1 cellular context compared by ENCODE assay signal in the genomic region with DNA sequence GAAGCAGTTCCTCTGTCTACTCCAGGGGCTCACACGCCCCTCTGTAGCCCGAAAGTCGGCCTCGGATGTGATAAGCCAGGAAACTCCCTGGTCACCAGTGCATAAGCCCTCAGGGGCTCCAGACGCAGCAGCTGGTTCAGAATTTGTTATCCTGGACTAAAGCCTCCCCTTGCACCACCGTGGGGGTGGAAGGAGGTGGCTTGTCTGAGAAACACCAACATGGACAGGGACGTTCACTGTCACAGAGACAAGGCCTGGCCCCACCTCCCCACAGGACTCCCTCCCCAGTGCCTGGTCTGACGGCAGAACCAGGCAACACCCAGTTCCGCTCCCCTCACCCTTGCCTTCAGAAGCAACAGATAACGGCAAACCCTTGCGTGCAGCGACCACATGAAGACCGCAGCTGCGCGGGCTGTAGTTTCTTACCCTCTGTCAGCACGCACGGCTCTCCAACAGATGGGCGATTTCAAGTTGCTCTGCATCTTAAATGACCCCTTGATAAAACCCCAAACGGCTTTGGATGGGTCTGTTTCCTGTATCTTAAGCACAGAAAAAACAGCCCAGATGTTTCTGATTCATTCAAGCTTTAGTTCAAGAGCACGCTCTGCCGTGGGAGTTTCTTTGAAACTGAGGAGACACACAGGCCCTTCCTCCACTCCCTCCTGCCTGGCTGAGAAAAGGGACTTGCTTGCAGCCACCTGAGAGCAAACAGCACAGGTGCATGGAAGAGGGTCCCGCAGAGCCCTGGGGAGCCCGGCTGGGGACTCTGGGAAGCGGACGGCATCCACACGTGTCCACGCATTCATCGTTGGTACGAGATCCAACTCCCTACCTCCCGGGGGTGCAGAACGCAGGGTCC.
TF ChIP-seq lines count a peak whose summit lies in the region.

No MANE protein-coding gene starts in this region.

TF ChIP-seq in K562, 482 proteins besides CTCF, POLR2A, EP300 and RAD21 (continued from another document and continues in another):
- TF ChIP-seq MYNN (IDR thresholded peaks at IDR 0.05) (0 out of 2 replicates have a peak, but pooled peaks have one; percentile 16), MYNN (CRISPR knock-in tag; IDR thresholded peaks at IDR 0.05) (no peak), PRMT5 (CRISPR knock-in tag; IDR thresholded peaks at IDR 0.05) (no peak), SMAD3 (CRISPR knock-in tag; conservative IDR thresholded peaks at IDR 0.05) (no peak), USF1 (CRISPR knock-in tag; IDR thresholded peaks at IDR 0.05) (no peak), KDM4B (IDR thresholded peaks at IDR 0.05; ENCODE audit: borderline replicate concordance in 2 of 2, low read depth in 1 of 2) (no peak), SRSF9 (IDR thresholded peaks at IDR 0.05; ENCODE audit: borderline replicate concordance, low read depth, low read length) (no peak), HNRNPLL (IDR thresholded peaks at IDR 0.05; ENCODE audit: low read depth, low read length, poor library complexity, severe bottlenecking) (no peak), RBM15 (IDR thresholded peaks at IDR 0.05; ENCODE audit: insufficient read depth, low read length) (no peak), ZNF384 (IDR thresholded peaks at IDR 0.05; ENCODE audit: low read depth, low read length) (no peak), ETV1 (tag; conservative IDR thresholded peaks at IDR 0.05; ENCODE audit: low read depth) (peak; percentile 75), KHSRP (IDR thresholded peaks at IDR 0.05) (no peak), IRF9 (tag; IDR thresholded peaks at IDR 0.05) (no peak), ZNF197 (CRISPR knock-in tag; IDR thresholded peaks at IDR 0.05; ENCODE audit: low read depth) (no peak; the same call in 1 of the 2 replicates), KDM5B (IDR thresholded peaks at IDR 0.05; ENCODE audit: insufficient replicate concordance, low read depth, low read length) (no peak), ZNF121 (CRISPR knock-in tag; conservative IDR thresholded peaks at IDR 0.05) (no peak), SPI1 (IDR thresholded peaks at IDR 0.05; ENCODE audit: borderline replicate concordance, low read depth, low read length) (peak; percentile 76), ASH1L (IDR thresholded peaks at IDR 0.05; ENCODE audit: borderline replicate concordance, low read depth, partially characterized antibody) (no peak), ZNF3 (CRISPR knock-in tag; IDR thresholded peaks at IDR 0.05) (no peak), YBX1 (IDR thresholded peaks at IDR 0.05) (no peak), ZNF239 (CRISPR knock-in tag; IDR thresholded peaks at IDR 0.05) (no peak), ATF1 (CRISPR knock-in tag; IDR thresholded peaks at IDR 0.05) (no peak), ATF1 (tag; IDR thresholded peaks at IDR 0.05) (peak; percentile 65), XRCC4 (IDR thresholded peaks at IDR 0.05; ENCODE audit: extremely low read depth, insufficient read depth, insufficient read length) (no peak), SNRNP70 (optimal IDR thresholded peaks at IDR 0.05; ENCODE audit: low read depth, low read length) (no peak), ARID1B (IDR thresholded peaks at IDR 0.05) (peak; percentile 60; the same call in 1 of the 2 replicates)
- TF ChIP-seq, protein P1, sequence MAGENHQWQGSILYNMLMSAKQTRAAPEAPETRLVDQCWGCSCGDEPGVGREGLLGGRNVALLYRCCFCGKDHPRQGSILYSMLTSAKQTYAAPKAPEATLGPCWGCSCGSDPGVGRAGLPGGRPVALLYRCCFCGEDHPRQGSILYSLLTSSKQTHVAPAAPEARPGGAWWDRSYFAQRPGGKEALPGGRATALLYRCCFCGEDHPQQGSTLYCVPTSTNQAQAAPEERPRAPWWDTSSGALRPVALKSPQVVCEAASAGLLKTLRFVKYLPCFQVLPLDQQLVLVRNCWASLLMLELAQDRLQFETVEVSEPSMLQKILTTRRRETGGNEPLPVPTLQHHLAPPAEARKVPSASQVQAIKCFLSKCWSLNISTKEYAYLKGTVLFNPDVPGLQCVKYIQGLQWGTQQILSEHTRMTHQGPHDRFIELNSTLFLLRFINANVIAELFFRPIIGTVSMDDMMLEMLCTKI (IDR thresholded peaks at IDR 0.05; ENCODE audit: partially characterized antibody): no peak
- TF ChIP-seq, protein P2, sequence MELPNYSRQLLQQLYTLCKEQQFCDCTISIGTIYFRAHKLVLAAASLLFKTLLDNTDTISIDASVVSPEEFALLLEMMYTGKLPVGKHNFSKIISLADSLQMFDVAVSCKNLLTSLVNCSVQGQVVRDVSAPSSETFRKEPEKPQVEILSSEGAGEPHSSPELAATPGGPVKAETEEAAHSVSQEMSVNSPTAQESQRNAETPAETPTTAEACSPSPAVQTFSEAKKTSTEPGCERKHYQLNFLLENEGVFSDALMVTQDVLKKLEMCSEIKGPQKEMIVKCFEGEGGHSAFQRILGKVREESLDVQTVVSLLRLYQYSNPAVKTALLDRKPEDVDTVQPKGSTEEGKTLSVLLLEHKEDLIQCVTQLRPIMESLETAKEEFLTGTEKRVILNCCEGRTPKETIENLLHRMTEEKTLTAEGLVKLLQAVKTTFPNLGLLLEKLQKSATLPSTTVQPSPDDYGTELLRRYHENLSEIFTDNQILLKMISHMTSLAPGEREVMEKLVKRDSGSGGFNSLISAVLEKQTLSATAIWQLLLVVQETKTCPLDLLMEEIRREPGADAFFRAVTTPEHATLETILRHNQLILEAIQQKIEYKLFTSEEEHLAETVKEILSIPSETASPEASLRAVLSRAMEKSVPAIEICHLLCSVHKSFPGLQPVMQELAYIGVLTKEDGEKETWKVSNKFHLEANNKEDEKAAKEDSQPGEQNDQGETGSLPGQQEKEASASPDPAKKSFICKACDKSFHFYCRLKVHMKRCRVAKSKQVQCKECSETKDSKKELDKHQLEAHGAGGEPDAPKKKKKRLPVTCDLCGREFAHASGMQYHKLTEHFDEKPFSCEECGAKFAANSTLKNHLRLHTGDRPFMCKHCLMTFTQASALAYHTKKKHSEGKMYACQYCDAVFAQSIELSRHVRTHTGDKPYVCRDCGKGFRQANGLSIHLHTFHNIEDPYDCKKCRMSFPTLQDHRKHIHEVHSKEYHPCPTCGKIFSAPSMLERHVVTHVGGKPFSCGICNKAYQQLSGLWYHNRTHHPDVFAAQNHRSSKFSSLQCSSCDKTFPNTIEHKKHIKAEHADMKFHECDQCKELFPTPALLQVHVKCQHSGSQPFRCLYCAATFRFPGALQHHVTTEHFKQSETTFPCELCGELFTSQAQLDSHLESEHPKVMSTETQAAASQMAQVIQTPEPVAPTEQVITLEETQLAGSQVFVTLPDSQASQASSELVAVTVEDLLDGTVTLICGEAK (IDR thresholded peaks at IDR 0.05): 0 out of 2 replicates have a peak, but pooled peaks have one; percentile 18
- TF ChIP-seq, protein P2 (CRISPR knock-in tag; IDR thresholded peaks at IDR 0.05): no peak
- TF ChIP-seq, protein P3, sequence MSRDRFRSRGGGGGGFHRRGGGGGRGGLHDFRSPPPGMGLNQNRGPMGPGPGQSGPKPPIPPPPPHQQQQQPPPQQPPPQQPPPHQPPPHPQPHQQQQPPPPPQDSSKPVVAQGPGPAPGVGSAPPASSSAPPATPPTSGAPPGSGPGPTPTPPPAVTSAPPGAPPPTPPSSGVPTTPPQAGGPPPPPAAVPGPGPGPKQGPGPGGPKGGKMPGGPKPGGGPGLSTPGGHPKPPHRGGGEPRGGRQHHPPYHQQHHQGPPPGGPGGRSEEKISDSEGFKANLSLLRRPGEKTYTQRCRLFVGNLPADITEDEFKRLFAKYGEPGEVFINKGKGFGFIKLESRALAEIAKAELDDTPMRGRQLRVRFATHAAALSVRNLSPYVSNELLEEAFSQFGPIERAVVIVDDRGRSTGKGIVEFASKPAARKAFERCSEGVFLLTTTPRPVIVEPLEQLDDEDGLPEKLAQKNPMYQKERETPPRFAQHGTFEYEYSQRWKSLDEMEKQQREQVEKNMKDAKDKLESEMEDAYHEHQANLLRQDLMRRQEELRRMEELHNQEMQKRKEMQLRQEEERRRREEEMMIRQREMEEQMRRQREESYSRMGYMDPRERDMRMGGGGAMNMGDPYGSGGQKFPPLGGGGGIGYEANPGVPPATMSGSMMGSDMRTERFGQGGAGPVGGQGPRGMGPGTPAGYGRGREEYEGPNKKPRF (IDR thresholded peaks at IDR 0.05; ENCODE audit: low read depth, low read length): no peak
- TF ChIP-seq, protein P4, sequence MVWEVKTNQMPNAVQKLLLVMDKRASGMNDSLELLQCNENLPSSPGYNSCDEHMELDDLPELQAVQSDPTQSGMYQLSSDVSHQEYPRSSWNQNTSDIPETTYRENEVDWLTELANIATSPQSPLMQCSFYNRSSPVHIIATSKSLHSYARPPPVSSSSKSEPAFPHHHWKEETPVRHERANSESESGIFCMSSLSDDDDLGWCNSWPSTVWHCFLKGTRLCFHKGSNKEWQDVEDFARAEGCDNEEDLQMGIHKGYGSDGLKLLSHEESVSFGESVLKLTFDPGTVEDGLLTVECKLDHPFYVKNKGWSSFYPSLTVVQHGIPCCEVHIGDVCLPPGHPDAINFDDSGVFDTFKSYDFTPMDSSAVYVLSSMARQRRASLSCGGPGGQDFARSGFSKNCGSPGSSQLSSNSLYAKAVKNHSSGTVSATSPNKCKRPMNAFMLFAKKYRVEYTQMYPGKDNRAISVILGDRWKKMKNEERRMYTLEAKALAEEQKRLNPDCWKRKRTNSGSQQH (CRISPR knock-in tag; IDR thresholded peaks at IDR 0.05): no peak
- TF ChIP-seq, protein P5, sequence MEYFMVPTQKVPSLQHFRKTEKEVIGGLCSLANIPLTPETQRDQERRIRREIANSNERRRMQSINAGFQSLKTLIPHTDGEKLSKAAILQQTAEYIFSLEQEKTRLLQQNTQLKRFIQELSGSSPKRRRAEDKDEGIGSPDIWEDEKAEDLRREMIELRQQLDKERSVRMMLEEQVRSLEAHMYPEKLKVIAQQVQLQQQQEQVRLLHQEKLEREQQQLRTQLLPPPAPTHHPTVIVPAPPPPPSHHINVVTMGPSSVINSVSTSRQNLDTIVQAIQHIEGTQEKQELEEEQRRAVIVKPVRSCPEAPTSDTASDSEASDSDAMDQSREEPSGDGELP (CRISPR knock-in tag; IDR thresholded peaks at IDR 0.05; ENCODE audit: borderline replicate concordance): peak; percentile 81
- TF ChIP-seq, protein P6, sequence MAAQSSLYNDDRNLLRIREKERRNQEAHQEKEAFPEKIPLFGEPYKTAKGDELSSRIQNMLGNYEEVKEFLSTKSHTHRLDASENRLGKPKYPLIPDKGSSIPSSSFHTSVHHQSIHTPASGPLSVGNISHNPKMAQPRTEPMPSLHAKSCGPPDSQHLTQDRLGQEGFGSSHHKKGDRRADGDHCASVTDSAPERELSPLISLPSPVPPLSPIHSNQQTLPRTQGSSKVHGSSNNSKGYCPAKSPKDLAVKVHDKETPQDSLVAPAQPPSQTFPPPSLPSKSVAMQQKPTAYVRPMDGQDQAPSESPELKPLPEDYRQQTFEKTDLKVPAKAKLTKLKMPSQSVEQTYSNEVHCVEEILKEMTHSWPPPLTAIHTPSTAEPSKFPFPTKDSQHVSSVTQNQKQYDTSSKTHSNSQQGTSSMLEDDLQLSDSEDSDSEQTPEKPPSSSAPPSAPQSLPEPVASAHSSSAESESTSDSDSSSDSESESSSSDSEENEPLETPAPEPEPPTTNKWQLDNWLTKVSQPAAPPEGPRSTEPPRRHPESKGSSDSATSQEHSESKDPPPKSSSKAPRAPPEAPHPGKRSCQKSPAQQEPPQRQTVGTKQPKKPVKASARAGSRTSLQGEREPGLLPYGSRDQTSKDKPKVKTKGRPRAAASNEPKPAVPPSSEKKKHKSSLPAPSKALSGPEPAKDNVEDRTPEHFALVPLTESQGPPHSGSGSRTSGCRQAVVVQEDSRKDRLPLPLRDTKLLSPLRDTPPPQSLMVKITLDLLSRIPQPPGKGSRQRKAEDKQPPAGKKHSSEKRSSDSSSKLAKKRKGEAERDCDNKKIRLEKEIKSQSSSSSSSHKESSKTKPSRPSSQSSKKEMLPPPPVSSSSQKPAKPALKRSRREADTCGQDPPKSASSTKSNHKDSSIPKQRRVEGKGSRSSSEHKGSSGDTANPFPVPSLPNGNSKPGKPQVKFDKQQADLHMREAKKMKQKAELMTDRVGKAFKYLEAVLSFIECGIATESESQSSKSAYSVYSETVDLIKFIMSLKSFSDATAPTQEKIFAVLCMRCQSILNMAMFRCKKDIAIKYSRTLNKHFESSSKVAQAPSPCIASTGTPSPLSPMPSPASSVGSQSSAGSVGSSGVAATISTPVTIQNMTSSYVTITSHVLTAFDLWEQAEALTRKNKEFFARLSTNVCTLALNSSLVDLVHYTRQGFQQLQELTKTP (IDR thresholded peaks at IDR 0.05; ENCODE audit: low read depth in 1 of 2, partially characterized antibody in 2 of 2): peak in 1 of 2 experiments; percentile 35
